ENCODE assay signal across 13 cellular contexts in the genomic region with DNA sequence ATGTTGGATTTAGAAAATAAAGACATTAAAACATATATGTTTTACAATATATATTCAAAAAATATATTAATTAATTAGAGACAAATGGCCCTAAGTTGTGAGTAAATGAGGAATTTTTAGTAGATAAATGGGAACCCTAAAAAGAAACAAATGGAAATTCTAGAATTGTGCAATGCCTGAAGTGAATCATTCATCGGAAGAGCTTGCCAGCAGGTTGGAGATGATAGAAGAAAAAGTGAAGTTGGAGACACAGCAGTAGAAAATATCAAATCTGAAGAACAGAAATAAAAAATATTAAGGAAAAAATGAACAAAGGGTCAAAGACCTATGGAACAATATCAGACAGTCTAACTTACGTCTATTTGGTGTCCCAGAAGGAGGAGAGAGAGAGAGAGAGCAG.
DNase-seq lines count a peak whose midpoint lies in the region; ATAC-seq lines count a peak whose summit lies in the region.
"Had no signal": no experiment of that assay in that cellular context is flagged by ENCODE, and none has a peak within 500 bp of the region (broad histone marks: within the 10 kb centered on the region; RNA-seq: fewer than 3 reads in every experiment).

No MANE protein-coding gene starts in this region.

- peaks cover 4% of the 10 kb centered on the region for H3K9me3 Mint-ChIP-seq in T-helper 2 cell treated with Interferon-gamma antibody and Interleukin-4, amounts not matched to agents 5 μg/mL and 100 μg/mL, for 36 hours
- no peaks in the 10 kb centered on the region for H3K9me3 Mint-ChIP-seq in dendritic cell treated with granulocyte-macrophage colony-stimulating factor and Interleukin-4, amounts not matched to agents 40 ng/mL and 50 ng/mL, for 4 days

- peaks cover 46% of the 10 kb centered on the region for H3K36me3 Mint-ChIP-seq in T-helper 2 cell treated with Interferon-gamma antibody and Interleukin-4, amounts not matched to agents 5 μg/mL and 100 μg/mL, for 36 hours (ENCODE audit: low read depth)
- H3K36me3 Mint-ChIP-seq in dendritic cell treated with granulocyte-macrophage colony-stimulating factor and Interleukin-4, amounts not matched to agents 40 ng/mL and 50 ng/mL, for 4 days (ENCODE audit: low read depth): no peaks in the 10 kb centered on the region

- peak; percentile 34 for ATAC-seq in sciatic nerve
- ATAC-seq: lower lobe of right lung had no signal

- H3K27ac Mint-ChIP-seq in T-helper 2 cell treated with Interferon-gamma antibody and Interleukin-4, amounts not matched to agents 5 μg/mL and 100 μg/mL, for 36 hours: peak overlapping the region; percentile 13
- H3K27ac Mint-ChIP-seq in dendritic cell treated with granulocyte-macrophage colony-stimulating factor and Interleukin-4, amounts not matched to agents 40 ng/mL and 50 ng/mL, for 4 days: peak overlapping the region; percentile 33

- intact Hi-C loops in dendritic cell treated with granulocyte-macrophage colony-stimulating factor and Interleukin-4, amounts not matched to agents 40 ng/mL and 50 ng/mL, for 4 days (cut with micrococcal nuclease): no loop called here
- intact Hi-C loops in sciatic nerve (cut with DNase I): no loop called here

- no peaks in the 10 kb centered on the region for H3K27me3 Mint-ChIP-seq in T-helper 2 cell treated with Interferon-gamma antibody and Interleukin-4, amounts not matched to agents 5 μg/mL and 100 μg/mL, for 36 hours (ENCODE audit: low read depth)
- peaks cover 5% of the 10 kb centered on the region for H3K27me3 Mint-ChIP-seq in dendritic cell treated with granulocyte-macrophage colony-stimulating factor and Interleukin-4, amounts not matched to agents 40 ng/mL and 50 ng/mL, for 4 days

- no peak overlapping the region for H3K4me3 Mint-ChIP-seq in T-helper 2 cell treated with Interferon-gamma antibody and Interleukin-4, amounts not matched to agents 5 μg/mL and 100 μg/mL, for 36 hours
- H3K4me3 Mint-ChIP-seq in dendritic cell treated with granulocyte-macrophage colony-stimulating factor and Interleukin-4, amounts not matched to agents 40 ng/mL and 50 ng/mL, for 4 days: peak overlapping the region; percentile 7

- H3K4me1 Mint-ChIP-seq in T-helper 2 cell treated with Interferon-gamma antibody and Interleukin-4, amounts not matched to agents 5 μg/mL and 100 μg/mL, for 36 hours (ENCODE audit: low read depth): peaks cover 35% of the 10 kb centered on the region
- peaks cover 30% of the 10 kb centered on the region for H3K4me1 Mint-ChIP-seq in dendritic cell treated with granulocyte-macrophage colony-stimulating factor and Interleukin-4, amounts not matched to agents 40 ng/mL and 50 ng/mL, for 4 days (ENCODE audit: low read depth)

- no peak for DNase-seq in T-helper 2 cell treated with Interferon-gamma antibody and Interleukin-4, amounts not matched to agents 5 μg/mL and 100 μg/mL, for 36 hours (ENCODE audit: low spot score)
- DNase-seq in T-helper 2 cell (no peak), OCI-M1 (lab: John Stamatoyannopoulos, UW) (peak; percentile 28), sciatic nerve (ENCODE audit: low spot score) (no peak), NCI-H446 (lab: John Stamatoyannopoulos, UW) (no peak), dermis blood vessel endothelial cell (no peak), ecto neural progenitor cell (ENCODE audit: low spot score) (no peak)
- DNase-seq: hippocampal formation, lower lobe of right lung, NCI-H1417 treated with DMSO at 0.1 percent for 48 hours, NCI-H510A treated with DMSO at 0.1 percent for 48 hours, nucleus accumbens had no signal
